Comparison of ENCODE assay signal across 23 cellular contexts in the genomic region with DNA sequence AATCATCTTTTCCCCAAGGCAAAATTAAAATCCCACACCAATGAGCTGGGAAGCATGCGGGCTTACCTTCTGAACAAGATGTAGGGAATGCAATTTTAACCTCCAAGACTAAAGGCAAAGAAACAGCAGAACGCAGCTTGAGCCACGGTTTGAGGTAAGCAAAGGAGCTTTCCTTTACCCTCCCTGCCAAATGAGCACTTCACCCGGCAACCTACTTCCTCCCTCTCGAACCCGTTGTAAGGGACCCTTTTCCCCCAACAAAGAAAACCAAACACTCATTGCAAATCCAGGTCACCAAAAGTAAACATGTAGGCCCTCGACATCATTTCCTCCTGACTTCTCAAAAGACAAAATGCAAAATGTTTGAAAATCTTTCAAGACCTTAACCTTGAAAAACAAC.
DNase-seq lines count a peak whose midpoint lies in the region; ATAC-seq, FAIRE-seq and TF ChIP-seq lines count a peak whose summit lies in the region.
"Had no signal": no experiment of that assay in that cellular context is flagged by ENCODE, and none has a peak within 500 bp of the region (broad histone marks: within the 10 kb centered on the region; RNA-seq: fewer than 3 reads in every experiment).

No MANE protein-coding gene starts in this region.

- H3K27me3 Mint-ChIP-seq in GM23338 (ENCODE audit: insufficient read depth, low read depth, poor library complexity) (no peaks in the 10 kb centered on the region), nephron (ENCODE audit: low read depth) (peaks cover 4% of the 10 kb centered on the region)
- H3K27me3 Mint-ChIP-seq: activated naive CD8-positive, alpha-beta T cell treated with anti-CD3 and anti-CD28 coated beads, Interleukin-2, amount 50 U/mL, for 24 hours; CD4-positive, alpha-beta T cell had no signal

- H3F3A ChIP-seq in GM23338 (replicated peaks; ENCODE audit: low read depth): no peaks in the 10 kb centered on the region

- H3K27me3 ChIP-seq in GM23338 (ENCODE audit: insufficient read depth) (no peaks in the 10 kb centered on the region), bronchial epithelial cell (ENCODE audit: control insufficient read depth, insufficient read depth, low read length) (no peaks in the 10 kb centered on the region)
- H3K27me3 ChIP-seq: brain microvascular endothelial cell, heart left ventricle had no signal

- FAIRE-seq in bronchial epithelial cell (lab: Jason Lieb, UNC): peak; percentile 23
- FAIRE-seq: HepG2 had no signal

- H3K27ac ChIP-seq in C4-2B (peak overlapping the region; percentile 79), GM23338 (ENCODE audit: low read depth) (no peak overlapping the region)
- H3K27ac ChIP-seq: brain microvascular endothelial cell, coronary artery, heart left ventricle, RWPE1 had no signal

- TF ChIP-seq CTCF in C4-2B (conservative IDR thresholded peaks at IDR 0.05) (no peak), GM23338 (conservative IDR thresholded peaks at IDR 0.05; ENCODE audit: low read depth in 2 of 2) (no peak), bronchial epithelial cell (IDR thresholded peaks at IDR 0.05; ENCODE audit: insufficient read depth, low read length, severe bottlenecking) (no peak), nephron (IDR thresholded peaks at IDR 0.05; ENCODE audit: unreplicated experiment in 3 of 3) (no peak), GM10266 (IDR thresholded peaks at IDR 0.05; ENCODE audit: control insufficient read depth, insufficient read depth, low read depth, missing control alignments) (no peak)

- no peak overlapping the region for H3K4me3 Mint-ChIP-seq in GM23338
- no peak overlapping the region for H3K4me3 Mint-ChIP-seq in nephron
- H3K4me3 Mint-ChIP-seq: activated naive CD8-positive, alpha-beta T cell treated with anti-CD3 and anti-CD28 coated beads, Interleukin-2, amount 50 U/mL, for 24 hours; CD4-positive, alpha-beta T cell; T-helper 2 cell treated with Interferon-gamma antibody and Interleukin-4, amounts not matched to agents 5 μg/mL and 100 μg/mL, for 36 hours had no signal

- ATAC-seq in GM23338: no peak
- ATAC-seq: activated naive CD8-positive, alpha-beta T cell treated with anti-CD3 and anti-CD28 coated beads, Interleukin-2, amount 50 U/mL, for 24 hours; heart left ventricle; HepG2; left cardiac atrium had no signal

- peaks cover 7% of the 10 kb centered on the region for H3K4me1 Mint-ChIP-seq in GM23338
- H3K4me1 Mint-ChIP-seq in nephron: peaks cover 12% of the 10 kb centered on the region

- H3K4me2 ChIP-seq in GM23338: no peak overlapping the region
- H3K4me2 ChIP-seq: SK-N-SH had no signal

- H3K79me2 ChIP-seq in GM23338 (replicated peaks; ENCODE audit: insufficient read depth): no peaks in the 10 kb centered on the region

- H3K36me3 Mint-ChIP-seq in GM23338 (ENCODE audit: low read depth) (no peaks in the 10 kb centered on the region), nephron (ENCODE audit: low read depth) (no peaks in the 10 kb centered on the region)

- H3K9me3 Mint-ChIP-seq in GM23338 (no peaks in the 10 kb centered on the region), nephron (no peaks in the 10 kb centered on the region)
- H3K9me3 Mint-ChIP-seq: activated naive CD8-positive, alpha-beta T cell treated with anti-CD3 and anti-CD28 coated beads, Interleukin-2, amount 50 U/mL, for 24 hours; CD4-positive, alpha-beta T cell; T-helper 2 cell treated with Interferon-gamma antibody and Interleukin-4, amounts not matched to agents 5 μg/mL and 100 μg/mL, for 36 hours had no signal

- no peaks in the 10 kb centered on the region for H3K36me3 ChIP-seq in GM23338 (ENCODE audit: insufficient read depth)
- H3K36me3 ChIP-seq in bronchial epithelial cell (ENCODE audit: control insufficient read depth, insufficient read depth, low read length): no peaks in the 10 kb centered on the region
- H3K36me3 ChIP-seq: brain microvascular endothelial cell, heart left ventricle had no signal

- no peak overlapping the region for H2AFZ ChIP-seq in GM23338

- H3K4me3 ChIP-seq in GM23338: no peak overlapping the region
- H3K4me3 ChIP-seq in bronchial epithelial cell (ENCODE audit: low read depth, low read length): no peak overlapping the region
- H3K4me3 ChIP-seq: coronary artery, heart left ventricle had no signal

- 0 out of 2 replicates have a peak, but pooled peaks cover 4% of the 10 kb centered on the region for H3K4me1 ChIP-seq in GM23338 (ENCODE audit: insufficient read depth)

- H3K27ac Mint-ChIP-seq in GM23338 (peak overlapping the region; percentile 54; the same call in 1 of the 2 replicates), nephron (peak overlapping the region; percentile 13 to 26 (median 14))
- H3K27ac Mint-ChIP-seq: activated naive CD8-positive, alpha-beta T cell treated with anti-CD3 and anti-CD28 coated beads, Interleukin-2, amount 50 U/mL, for 24 hours; CD4-positive, alpha-beta T cell; T-helper 2 cell treated with Interferon-gamma antibody and Interleukin-4, amounts not matched to agents 5 μg/mL and 100 μg/mL, for 36 hours had no signal

- 0 out of 2 replicates have a peak, but pooled peaks cover 3% of the 10 kb centered on the region for H3K9me2 ChIP-seq in GM23338 (ENCODE audit: insufficient read depth)
- H3K9me2 ChIP-seq: SK-N-SH had no signal

- no peaks in the 10 kb centered on the region; the same call in 1 of the 2 replicates for H4K20me1 ChIP-seq in GM23338 (replicated peaks; ENCODE audit: insufficient read depth)

- DNase-seq in GM23338 (ENCODE audit: low spot score) (peak; percentile 4), bronchial epithelial cell (ENCODE audit: low read depth) (no peak), NOMO-1 treated with DMSO at 0.1 percent for 48 hours (lab: John Stamatoyannopoulos, UW; ENCODE audit: unreplicated experiment) (no peak), ecto neural progenitor cell (ENCODE audit: low spot score) (no peak), GM10266 (ENCODE audit: extremely low spot score) (no peak), NCI-H1048 (lab: John Stamatoyannopoulos, UW) (no peak)
- DNase-seq: activated CD4-positive, alpha-beta T cell treated with anti-CD3 and anti-CD28 coated beads, Interleukin-2, amount 50 U/mL, for 4 hours; activated effector memory CD4-positive, alpha-beta T cell treated with anti-CD3 and anti-CD28 coated beads, Interleukin-2, amount 50 U/mL, for 16 hours; activated naive CD8-positive, alpha-beta T cell treated with anti-CD3 and anti-CD28 coated beads, Interleukin-2, amount 50 U/mL, for 24 hours; brain microvascular endothelial cell; CD4-positive, alpha-beta T cell; DMS79 treated with DMSO at 0.1 percent for 48 hours; heart left ventricle; left cardiac atrium; midbrain; NCI-H446; SK-N-SH had no signal

TF ChIP-seq in GM23338, 12 proteins besides CTCF, POLR2A, EP300 and RAD21:
- no peak for TF ChIP-seq JUNB (IDR thresholded peaks at IDR 0.05; ENCODE audit: unreplicated experiment)
- no peak for TF ChIP-seq ZNF114 (CRISPR knock-in tag; IDR thresholded peaks at IDR 0.05)
- TF ChIP-seq EZH2phosphoT487 (IDR thresholded peaks at IDR 0.05; ENCODE audit: unreplicated experiment): no peak
- TF ChIP-seq, protein P1, sequence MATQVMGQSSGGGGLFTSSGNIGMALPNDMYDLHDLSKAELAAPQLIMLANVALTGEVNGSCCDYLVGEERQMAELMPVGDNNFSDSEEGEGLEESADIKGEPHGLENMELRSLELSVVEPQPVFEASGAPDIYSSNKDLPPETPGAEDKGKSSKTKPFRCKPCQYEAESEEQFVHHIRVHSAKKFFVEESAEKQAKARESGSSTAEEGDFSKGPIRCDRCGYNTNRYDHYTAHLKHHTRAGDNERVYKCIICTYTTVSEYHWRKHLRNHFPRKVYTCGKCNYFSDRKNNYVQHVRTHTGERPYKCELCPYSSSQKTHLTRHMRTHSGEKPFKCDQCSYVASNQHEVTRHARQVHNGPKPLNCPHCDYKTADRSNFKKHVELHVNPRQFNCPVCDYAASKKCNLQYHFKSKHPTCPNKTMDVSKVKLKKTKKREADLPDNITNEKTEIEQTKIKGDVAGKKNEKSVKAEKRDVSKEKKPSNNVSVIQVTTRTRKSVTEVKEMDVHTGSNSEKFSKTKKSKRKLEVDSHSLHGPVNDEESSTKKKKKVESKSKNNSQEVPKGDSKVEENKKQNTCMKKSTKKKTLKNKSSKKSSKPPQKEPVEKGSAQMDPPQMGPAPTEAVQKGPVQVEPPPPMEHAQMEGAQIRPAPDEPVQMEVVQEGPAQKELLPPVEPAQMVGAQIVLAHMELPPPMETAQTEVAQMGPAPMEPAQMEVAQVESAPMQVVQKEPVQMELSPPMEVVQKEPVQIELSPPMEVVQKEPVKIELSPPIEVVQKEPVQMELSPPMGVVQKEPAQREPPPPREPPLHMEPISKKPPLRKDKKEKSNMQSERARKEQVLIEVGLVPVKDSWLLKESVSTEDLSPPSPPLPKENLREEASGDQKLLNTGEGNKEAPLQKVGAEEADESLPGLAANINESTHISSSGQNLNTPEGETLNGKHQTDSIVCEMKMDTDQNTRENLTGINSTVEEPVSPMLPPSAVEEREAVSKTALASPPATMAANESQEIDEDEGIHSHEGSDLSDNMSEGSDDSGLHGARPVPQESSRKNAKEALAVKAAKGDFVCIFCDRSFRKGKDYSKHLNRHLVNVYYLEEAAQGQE (IDR thresholded peaks at IDR 0.05; ENCODE audit: unreplicated experiment): no peak
- TF ChIP-seq, protein P2, sequence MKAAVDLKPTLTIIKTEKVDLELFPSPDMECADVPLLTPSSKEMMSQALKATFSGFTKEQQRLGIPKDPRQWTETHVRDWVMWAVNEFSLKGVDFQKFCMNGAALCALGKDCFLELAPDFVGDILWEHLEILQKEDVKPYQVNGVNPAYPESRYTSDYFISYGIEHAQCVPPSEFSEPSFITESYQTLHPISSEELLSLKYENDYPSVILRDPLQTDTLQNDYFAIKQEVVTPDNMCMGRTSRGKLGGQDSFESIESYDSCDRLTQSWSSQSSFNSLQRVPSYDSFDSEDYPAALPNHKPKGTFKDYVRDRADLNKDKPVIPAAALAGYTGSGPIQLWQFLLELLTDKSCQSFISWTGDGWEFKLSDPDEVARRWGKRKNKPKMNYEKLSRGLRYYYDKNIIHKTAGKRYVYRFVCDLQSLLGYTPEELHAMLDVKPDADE (IDR thresholded peaks at IDR 0.05): no peak
- TF ChIP-seq POLR2AphosphoS5 (IDR thresholded peaks at IDR 0.05; ENCODE audit: low read depth): no peak
- TF ChIP-seq ZNF331 (CRISPR knock-in tag; IDR thresholded peaks at IDR 0.05; ENCODE audit: low read depth): no peak
- no peak for TF ChIP-seq EZH2 (IDR thresholded peaks at IDR 0.05; ENCODE audit: low read depth, unreplicated experiment)
